In genomic region chr4:185846550-185847210, GRCh38 we compare ENCODE assay signal across 1 cellular context.
TF ChIP-seq lines count a peak whose summit lies in the region.

No MANE protein-coding gene starts in this region.

TF ChIP-seq in H1, 55 proteins besides CTCF, POLR2A, EP300 and RAD21 (continued from another document):
- TF ChIP-seq POU5F1 (IDR thresholded peaks at IDR 0.05; ENCODE audit: low read depth, low read length) (no peak), TCF12 (IDR thresholded peaks at IDR 0.05; ENCODE audit: low read depth, low read length) (no peak), MAFK (IDR thresholded peaks at IDR 0.05; ENCODE audit: low read depth, low read length) (no peak), RBBP5 (IDR thresholded peaks at IDR 0.05; ENCODE audit: borderline replicate concordance, low read depth, low read length) (no peak), CTBP2 (IDR thresholded peaks at IDR 0.05; ENCODE audit: borderline replicate concordance, insufficient read depth, insufficient read length, low read length) (no peak), BRCA1 (IDR thresholded peaks at IDR 0.05; ENCODE audit: low read depth, low read length) (no peak), EZH2 (IDR thresholded peaks at IDR 0.05; ENCODE audit: low read depth, low read length, severe bottlenecking) (no peak), SP4 (IDR thresholded peaks at IDR 0.05; ENCODE audit: low read length) (no peak), RFX5 (IDR thresholded peaks at IDR 0.05; ENCODE audit: borderline replicate concordance, low read depth, low read length) (no peak), PHF8 (conservative IDR thresholded peaks at IDR 0.05; ENCODE audit: low read depth, low read length) (no peak), SP2 (IDR thresholded peaks at IDR 0.05; ENCODE audit: low read length) (no peak), BCL11A (IDR thresholded peaks at IDR 0.05; ENCODE audit: low read depth in 2 of 2, low read length in 2 of 2) (no peak), CBX8 (IDR thresholded peaks at IDR 0.05; ENCODE audit: borderline replicate concordance, low read depth, low read length) (no peak), POLR2AphosphoS5 (IDR thresholded peaks at IDR 0.05; ENCODE audit: low read depth, low read length) (no peak), JUND (IDR thresholded peaks at IDR 0.05; ENCODE audit: low read length) (no peak), SRF (IDR thresholded peaks at IDR 0.05; ENCODE audit: low read depth, low read length) (no peak), HDAC2 (IDR thresholded peaks at IDR 0.05; ENCODE audit: borderline replicate concordance in 1 of 2, low read depth in 2 of 2, low read length in 2 of 2) (no peak)
- TF ChIP-seq, protein P1, sequence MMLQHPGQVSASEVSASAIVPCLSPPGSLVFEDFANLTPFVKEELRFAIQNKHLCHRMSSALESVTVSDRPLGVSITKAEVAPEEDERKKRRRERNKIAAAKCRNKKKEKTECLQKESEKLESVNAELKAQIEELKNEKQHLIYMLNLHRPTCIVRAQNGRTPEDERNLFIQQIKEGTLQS (IDR thresholded peaks at IDR 0.05; ENCODE audit: insufficient read depth, low read depth, low read length): no peak
